In genomic region chr2:216690451-216691209, GRCh38 we compare ENCODE assay signal across 9 cellular contexts. TPM values are rescaled to one million over a fixed set of nuclear protein-coding genes. Genes with fewer than 3 reads are reported as not detected.
DNase-seq lines count a peak whose midpoint lies in the region; TF ChIP-seq lines count a peak whose summit lies in the region.
"Had no signal": no experiment of that assay in that cellular context is flagged by ENCODE, and none has a peak within 500 bp of the region (broad histone marks: within the 10 kb centered on the region; RNA-seq: fewer than 3 reads in every experiment).

No MANE protein-coding gene starts in this region.

- H3K4me3 ChIP-seq in breast epithelium (peak overlapping the region; percentile 61 to 72 (median 69)), testis (peak overlapping the region; percentile 0 to 21)

- no peak for TF ChIP-seq CTCF in breast epithelium (IDR thresholded peaks at IDR 0.05)
- no peak for TF ChIP-seq CTCF in testis (IDR thresholded peaks at IDR 0.05)

- H3K36me3 ChIP-seq in breast epithelium (no peaks in the 10 kb centered on the region), testis (ENCODE audit: low read depth, missing control alignments) (no peaks in the 10 kb centered on the region)

- in situ Hi-C loops in G401 (cut with HindIII; ENCODE audit: low sequenced_read_pairs), result loop anchor here (25.0 kb wide), 1 partner anchor 822 kb away; no protein-coding TSS in a partner anchor

- intact Hi-C loops in breast epithelium (cut with DNase I; ENCODE audit: low total_unique reads), result loop anchor here (10.0 kb wide), 1 partner anchor 824 kb away; no protein-coding TSS in a partner anchor
- intact Hi-C loops in testis (cut with DNase I; ENCODE audit: low total_unique reads), result loop anchor here (10.0 kb wide), 1 partner anchor 1064 kb away; no protein-coding TSS in a partner anchor

- H3K27ac ChIP-seq in breast epithelium (peak overlapping the region; percentile 85 to 90), layer of hippocampus (ENCODE audit: low read depth, low read length) (peak overlapping the region; percentile 52), testis (peak overlapping the region in 1 of 2 donors; percentile 50)
- H3K27ac ChIP-seq: HL-60 had no signal

- H3K9me3 ChIP-seq in breast epithelium, result no peaks in the 10 kb centered on the region
- no peaks in the 10 kb centered on the region for H3K9me3 ChIP-seq in testis

- 13 to 19% methylated on average over 14 to 17 of the region's 17 CpGs for WGBS in testis, 2 donors

- DNase-seq in NCI-H1105 treated with DMSO at 0.1 percent for 48 hours (lab: John Stamatoyannopoulos, UW) (peak; percentile 31), NCI-H1105 (lab: John Stamatoyannopoulos, UW) (no peak), breast epithelium (ENCODE audit: low spot score in 2 of 2) (peak in 1 of 2 donors; percentile 74), testis (no peak), G401 (ENCODE audit: low spot score) (no peak), NCI-H526 treated with DMSO at 0.1 percent for 48 hours (lab: John Stamatoyannopoulos, UW) (no peak)
- no peak for DNase-seq in stimulated activated CD4-positive, alpha-beta T cell treated with anti-CD3 and anti-CD28 coated beads, Interleukin-2, amount 100 ng/mL, for 48 hours

- H3K27me3 ChIP-seq in breast epithelium, result no peaks in the 10 kb centered on the region
- H3K27me3 ChIP-seq in layer of hippocampus (ENCODE audit: control insufficient read depth, insufficient read depth, low read length), result peaks cover 2% of the 10 kb centered on the region
- H3K27me3 ChIP-seq in testis, result no peaks in the 10 kb centered on the region

- H3K4me1 ChIP-seq in breast epithelium (peaks cover 3 to 15% of the 10 kb centered on the region in 2 donors), testis (peaks cover 16% of the 10 kb centered on the region)

- TF ChIP-seq POLR2A in breast epithelium (IDR thresholded peaks at IDR 0.05), result no peak
- no peak for TF ChIP-seq POLR2A in testis (IDR thresholded peaks at IDR 0.05)

RNA-seq across cellular contexts. Expression of gene IGFBP5, which starts 4.7 kb away (rescaled TPM):
- total RNA-seq in breast epithelium, result 1,000 to 10,000 TPM in 1 of 3 donors, 100 to 1,000 TPM in 2; 161 to 1,107 (median 177) TPM
- 100 to 1,000 TPM; 169 to 308 TPM for total RNA-seq in testis
- polyA plus RNA-seq in testis (ENCODE audit: insufficient read depth, low read depth, low replicate concordance), result 228 TPM
- total RNA-seq in G401 (2014; rRNA removed; shearing (Covaris generic)), result 0.24 TPM in 1 of 2 replicates, not detected in the other

RNA-seq across cellular contexts. Expression of gene IGFBP2, which starts 57.4 kb away (rescaled TPM):
- total RNA-seq in breast epithelium, result 100 to 1,000 TPM in 2 of 3 donors, 10 to 100 TPM in 1; 16.0 to 131 (median 115) TPM
- total RNA-seq in testis, result 100 to 1,000 TPM; 100 to 118 TPM
- 180 TPM for polyA plus RNA-seq in testis (ENCODE audit: insufficient read depth, low read depth, low replicate concordance)
- total RNA-seq in G401 (2014; rRNA removed; shearing (Covaris generic)), result 134 and 159 TPM in 2 replicates

Comparison
In these comparisons a context has a peak if more than half of its experiments do, and no peak if none do; other contexts are left out.
1. RNA of gene IGFBP5, which starts 4.7 kb away (total RNA-seq): 169 to 308 TPM in testis and 161 to 1,107 TPM in breast epithelium; 0.24 TPM in G401; every median in the first group is over 100 times any median in the second.